In the genomic region with DNA sequence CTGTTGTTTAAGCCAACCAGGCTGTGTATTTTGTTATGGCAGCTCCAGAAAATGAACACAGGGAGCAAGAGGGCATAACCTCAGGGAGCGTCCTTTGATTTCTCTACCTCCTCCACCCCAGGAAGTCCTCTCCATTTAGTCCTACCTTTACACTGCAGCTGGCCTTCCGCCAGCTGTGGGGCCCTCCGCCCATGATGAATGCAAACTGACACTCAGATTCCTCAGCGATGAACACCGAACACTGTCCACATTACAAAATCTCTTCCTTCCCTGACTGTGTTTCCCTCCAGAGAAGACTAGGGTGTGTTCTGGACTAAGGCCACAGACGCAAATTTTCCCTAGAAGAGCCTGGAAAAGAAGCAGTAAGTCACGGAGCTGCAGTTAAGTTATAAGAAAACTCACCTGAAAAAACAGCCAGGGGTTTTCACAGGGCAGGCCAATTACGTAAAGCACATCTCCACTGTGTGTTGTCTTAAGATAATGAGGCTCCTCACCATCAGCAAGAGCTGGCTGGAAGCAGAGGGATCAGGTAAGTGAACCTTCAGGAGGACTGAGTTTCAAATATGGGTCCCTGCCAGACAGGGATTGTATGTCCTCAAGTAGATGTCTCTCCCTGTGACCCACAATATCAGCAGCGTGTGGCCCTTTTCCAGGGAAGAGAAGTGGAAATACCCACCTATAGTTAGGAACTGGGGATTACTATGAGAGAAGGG, we compare ENCODE assay signal across 14 cellular contexts. TPM values are rescaled to one million over a fixed set of nuclear protein-coding genes. Genes with fewer than 3 reads are reported as not detected.
DNase-seq lines count a peak whose midpoint lies in the region; FAIRE-seq and TF ChIP-seq lines count a peak whose summit lies in the region.
"Had no signal": no experiment of that assay in that cellular context is flagged by ENCODE, and none has a peak within 500 bp of the region (broad histone marks: within the 10 kb centered on the region; RNA-seq: fewer than 3 reads in every experiment).

No MANE protein-coding gene starts in this region.

- FAIRE-seq in D721Med (lab: Jason Lieb, UNC): no peak
- FAIRE-seq: GM19239 had no signal

- H3K4me1 ChIP-seq in adipocyte (ENCODE audit: control insufficient read depth, insufficient read depth, low read length) (peaks cover 13% of the 10 kb centered on the region), tibial nerve (peaks cover 0 to 24% (median 5%) of the 10 kb centered on the region in 4 donors)

- H3K9me3 ChIP-seq in adipocyte (ENCODE audit: control insufficient read depth, low read length) (peaks cover 15% of the 10 kb centered on the region), tibial nerve (peaks cover 0 to 4% (median 3%) of the 10 kb centered on the region in 4 donors)

- TF ChIP-seq CTCF in tibial nerve (IDR thresholded peaks at IDR 0.05) (no peak), D721Med (IDR thresholded peaks at IDR 0.05; ENCODE audit: insufficient read depth, missing control alignments) (no peak)

- peak in 1 of 2 donors; percentile 51 for TF ChIP-seq EP300 in tibial nerve (IDR thresholded peaks at IDR 0.05)

- H3K9ac ChIP-seq in adipocyte (ENCODE audit: low read length): no peak overlapping the region

- H3K36me3 ChIP-seq in adipocyte (ENCODE audit: control insufficient read depth, insufficient read depth, low read length, severe bottlenecking) (no peaks in the 10 kb centered on the region), tibial nerve (no peaks in the 10 kb centered on the region)

- H3K4me3 ChIP-seq in adipocyte (ENCODE audit: low read length) (peak overlapping the region; percentile 5), tibial nerve (no peak overlapping the region)
- H3K4me3 ChIP-seq: dorsolateral prefrontal cortex had no signal

- DNase-seq in NCI-H2029 (lab: John Stamatoyannopoulos, UW) (peak; percentile 69), adipocyte (ENCODE audit: low read depth) (no peak), iris pigment epithelial cell (ENCODE audit: low read depth) (peak; percentile 11), tibial nerve (ENCODE audit: low spot score in 2 of 2) (peak; percentile 38 to 51), ecto neural progenitor cell (ENCODE audit: low spot score) (no peak), NCI-H2227 treated with DMSO at 0.1 percent for 48 hours (lab: John Stamatoyannopoulos, UW) (no peak), D721Med (ENCODE audit: insufficient read length, low spot score) (no peak)
- DNase-seq: activated CD4-positive, alpha-beta T cell treated with anti-CD3 and anti-CD28 coated beads, Interleukin-2, amount 50 U/mL, for 48 hours; dorsolateral prefrontal cortex; H7; hippocampal formation; NK-92 treated with Interleukin-12 subunit alpha and Interleukin-12 subunit beta, amount 100 ng/mL, for 24 hours; T-cell had no signal

- TF ChIP-seq POLR2A in tibial nerve (IDR thresholded peaks at IDR 0.05): no peak

- H3K27me3 ChIP-seq in adipocyte (replicated peaks; ENCODE audit: control insufficient read depth, insufficient read depth, low read length): peaks cover 4% of the 10 kb centered on the region
- no peaks in the 10 kb centered on the region for H3K27me3 ChIP-seq in tibial nerve
- H3K27me3 ChIP-seq: dorsolateral prefrontal cortex had no signal

- WGBS in tibial nerve, 2 donors: 78 to 80% methylated on average over 9 of the region's 9 CpGs

- H3K27ac ChIP-seq in tibial nerve: peak overlapping the region; percentile 2 to 79 (median 54)

RNA-seq across cellular contexts. Expression of gene ATP1B1, which starts 46.3 kb away (rescaled TPM):
- total RNA-seq in tibial nerve: 10 to 100 TPM in 2 of 4 donors, 1 to 10 TPM in 2; 6.0 to 21.9 (median 12.2) TPM

Comparison
In these comparisons a context has a peak if more than half of its experiments do, and no peak if none do; other contexts are left out.
1. DNase-seq: peak in NCI-H2029 (single experiment), iris pigment epithelial cell (single experiment) and tibial nerve (2 of 2); none in adipocyte (single experiment), ecto neural progenitor cell (single experiment), NCI-H2227 treated with DMSO at 0.1 percent for 48 hours (single experiment) and D721Med (single experiment).